ENCODE assay signal across 23 cellular contexts in genomic region chr4:73451978-73452747, GRCh38. TPM values are rescaled to one million over a fixed set of nuclear protein-coding genes. Genes with fewer than 3 reads are reported as not detected.
A peak's percentile ranks its signal among the peaks of the same experiment; 100 is the strongest.
DNase-seq lines count a peak whose midpoint lies in the region; ATAC-seq lines count a peak whose summit lies in the region.
"Had no signal": no experiment of that assay in that cellular context is flagged by ENCODE, and none has a peak within 500 bp of the region (broad histone marks: within the 10 kb centered on the region; RNA-seq: fewer than 3 reads in every experiment).

No MANE protein-coding gene starts in this region.

- H3K27ac ChIP-seq in mesendoderm (ENCODE audit: low read depth, low read length): no peak overlapping the region
- H3K27ac ChIP-seq: 22Rv1, neutrophil, stomach had no signal

- no peak for ATAC-seq in HG02763 (IDR thresholded peaks at IDR 0.05; ENCODE audit: unreplicated experiment)
- ATAC-seq: esophagus mucosa had no signal

- DNase-seq in DMS 273 (lab: John Stamatoyannopoulos, UW; ENCODE audit: unreplicated experiment): peak; percentile 52
- no peak for DNase-seq in DMS 273 treated with DMSO at 0.1 percent for 48 hours (lab: John Stamatoyannopoulos, UW)
- peak; percentile 77 for DNase-seq in NCI-H446 treated with DMSO at 0.1 percent for 48 hours (lab: John Stamatoyannopoulos, UW)
- DNase-seq in cerebellum (ENCODE audit: low spot score): peak; percentile 57
- DNase-seq in mesendoderm: no peak
- no peak for DNase-seq in kidney glomerular epithelial cell (lab: John Stamatoyannopoulos, UW)
- no peak for DNase-seq in GOT3 (lab: John Stamatoyannopoulos, UW)
- DNase-seq: activated naive CD4-positive, alpha-beta T cell treated with anti-CD3 and anti-CD28 coated beads, Interleukin-2, amount 10 ng/mL, durations not matched to agents 7 days and 5 days; activated T-cell treated with anti-CD3 and anti-CD28 coated beads, Interleukin-2, amount 50 U/mL, for 48 hours; AML-193; anterior cingulate cortex; CD8-positive, alpha-beta memory T cell; NCI-H1436; stimulated activated CD4-positive, alpha-beta T cell treated with anti-CD3 and anti-CD28 coated beads, Interleukin-12 subunit alpha, Interleukin-12 subunit beta, amount 100 ng/mL, for 4 hours; stomach had no signal

- no peak overlapping the region for H3K4me2 ChIP-seq in mesendoderm (ENCODE audit: low read length)

- H3K4me1 ChIP-seq in mesendoderm (ENCODE audit: control insufficient read depth, low read depth, low read length): peaks cover 7% of the 10 kb centered on the region

- no peak overlapping the region for H3K4me3 ChIP-seq in mesendoderm (ENCODE audit: low read length)
- H3K4me3 ChIP-seq: stomach had no signal

- peak overlapping the region; percentile 68 for H3K18ac ChIP-seq in mesendoderm (ENCODE audit: low read length)

- no peak overlapping the region for H3K4ac ChIP-seq in mesendoderm (ENCODE audit: low read depth, low read length)

- no peaks in the 10 kb centered on the region for H3K36me3 ChIP-seq in mesendoderm (ENCODE audit: control insufficient read depth, insufficient read depth, low read length)
- H3K36me3 ChIP-seq: neutrophil, stomach had no signal

- H3K9ac ChIP-seq in mesendoderm (ENCODE audit: low read length): no peak overlapping the region

- H3K79me1 ChIP-seq in mesendoderm (ENCODE audit: low read length): no peaks in the 10 kb centered on the region

- H2BK15ac ChIP-seq in mesendoderm (replicated peaks; ENCODE audit: low read depth): no peak overlapping the region

- no peaks in the 10 kb centered on the region for H3K27me3 ChIP-seq in mesendoderm (ENCODE audit: insufficient read depth, low read length, poor library complexity)
- H3K27me3 ChIP-seq: neutrophil, stomach had no signal

- H2AK5ac ChIP-seq in mesendoderm (ENCODE audit: low read length): no peak overlapping the region

- no CpG with 5 or more reads among the region's 4 CpGs for WGBS in mesendoderm (ENCODE audit: extremely low coverage, insufficient coverage, low lambda C conversion rate)

- no peaks in the 10 kb centered on the region for H3K79me2 ChIP-seq in mesendoderm (ENCODE audit: control insufficient read depth, insufficient read depth, low read length)

- no peak overlapping the region for H3K23ac ChIP-seq in mesendoderm (ENCODE audit: low read length)

- no peak overlapping the region for H4K5ac ChIP-seq in mesendoderm (ENCODE audit: low read length)

- no peak overlapping the region for H4K8ac ChIP-seq in mesendoderm (ENCODE audit: low read depth, low read length)

- H2BK5ac ChIP-seq in mesendoderm (ENCODE audit: low read length): no peak overlapping the region

- H2BK120ac ChIP-seq in mesendoderm (ENCODE audit: low read depth, low read length): no peak overlapping the region

- H3K56ac ChIP-seq in mesendoderm (ENCODE audit: low read length): no peak overlapping the region

RNA-seq across cellular contexts. Expression of gene AFP, which starts 16.1 kb away (rescaled TPM):
- total RNA-seq in cerebellum: 0.36 TPM
- polyA plus RNA-seq in mesendoderm (2013, experiment 1 of 2): 9.5 TPM
- 10.3 TPM for polyA plus RNA-seq in mesendoderm (2013, experiment 2 of 2)
- total RNA-seq: activated CD8-positive, alpha-beta memory T cell treated with anti-CD3 and anti-CD28 coated beads for 36 hours; CD8-positive, alpha-beta memory T cell; esophagus mucosa; glomerular endothelial cell; ureter had no signal
- polyA plus RNA-seq: CD8-positive, alpha-beta memory T cell; stomach had no signal

RNA-seq across cellular contexts. Expression of gene AFM, which starts 29.4 kb away (rescaled TPM):
- total RNA-seq in cerebellum: not detected
- not detected for polyA plus RNA-seq in mesendoderm (2013, experiment 1 of 2)
- polyA plus RNA-seq in mesendoderm (2013, experiment 2 of 2): not detected
- total RNA-seq: activated CD8-positive, alpha-beta memory T cell treated with anti-CD3 and anti-CD28 coated beads for 36 hours; CD8-positive, alpha-beta memory T cell; Daoy; esophagus mucosa; glomerular endothelial cell; ureter had no signal
- polyA plus RNA-seq: CD8-positive, alpha-beta memory T cell had no signal

RNA-seq across cellular contexts. Expression of gene ALB, which starts 48.1 kb away (rescaled TPM):
- total RNA-seq in cerebellum: 7.3 TPM
- 0.56 TPM for polyA plus RNA-seq in mesendoderm (2013, experiment 1 of 2)
- polyA plus RNA-seq in mesendoderm (2013, experiment 2 of 2): 0.53 TPM
- total RNA-seq: activated CD8-positive, alpha-beta memory T cell treated with anti-CD3 and anti-CD28 coated beads for 36 hours; CD8-positive, alpha-beta memory T cell; Daoy; glomerular endothelial cell had no signal
- polyA plus RNA-seq: CD8-positive, alpha-beta memory T cell had no signal

Comparison
In these comparisons a context has a peak if more than half of its experiments do, and no peak if none do; other contexts are left out.
1. DNase-seq: peak in DMS 273 (single experiment), NCI-H446 treated with DMSO at 0.1 percent for 48 hours (single experiment) and cerebellum (single experiment); none in DMS 273 treated with DMSO at 0.1 percent for 48 hours (single experiment), mesendoderm (single experiment), kidney glomerular epithelial cell (single experiment) and GOT3 (single experiment).